ENCODE assay signal across 10 cellular contexts in the genomic region with DNA sequence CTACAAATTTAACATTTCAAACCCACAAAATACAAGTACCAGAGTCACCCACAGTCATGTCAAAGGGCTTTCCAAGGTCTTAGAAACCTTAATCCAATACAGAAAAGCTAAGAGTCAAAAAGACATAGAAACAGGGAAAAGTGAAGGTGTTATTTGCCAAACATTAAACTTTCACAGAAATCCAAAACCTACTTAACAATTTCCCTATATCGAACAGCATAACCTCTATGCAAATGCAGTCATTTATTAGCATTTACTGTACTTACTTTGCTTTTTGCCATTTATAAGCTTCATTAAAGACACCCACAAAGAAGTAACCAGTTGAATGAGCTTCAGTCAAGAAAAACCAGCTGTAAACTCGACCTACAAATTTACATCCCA. TPM values are rescaled to one million over a fixed set of nuclear protein-coding genes. Genes with fewer than 3 reads are reported as not detected.
DNase-seq lines count a peak whose midpoint lies in the region; ATAC-seq, FAIRE-seq and TF ChIP-seq lines count a peak whose summit lies in the region.
"Had no signal": no experiment of that assay in that cellular context is flagged by ENCODE, and none has a peak within 500 bp of the region (broad histone marks: within the 10 kb centered on the region; RNA-seq: fewer than 3 reads in every experiment).

No MANE protein-coding gene starts in this region.

- H3K23ac ChIP-seq in H1 (ENCODE audit: insufficient read length), result no peak overlapping the region

- peaks cover 15% of the 10 kb centered on the region for H3F3A ChIP-seq in neural progenitor cell (ENCODE audit: low read depth)

- no peak overlapping the region for H2BK5ac ChIP-seq in H1 (ENCODE audit: low read depth, low read length)

- CTCF ChIA-PET in H1 (lab: Charles Lee; ENCODE audit: partially characterized antibody), result interaction anchor here (0.6 to 2.6 kb wide), 12 partner anchors 13 to 426 kb away, joined by 3 to 8 read pairs (median 3); a partner anchor contains a TSS

- DNase-seq in AG09309 (ENCODE audit: low read depth) (no peak), H1 (ENCODE audit: low read depth in 1 of 2, low spot score in 2 of 2) (no peak), neural progenitor cell (ENCODE audit: low spot score) (no peak), NCI-H1417 (lab: John Stamatoyannopoulos, UW) (no peak), chondrocyte (ENCODE audit: low spot score) (no peak)
- no peak for DNase-seq in NK-92 treated with Interleukin-12 subunit alpha and Interleukin-12 subunit beta, amount 100 ng/mL, for 24 hours (lab: John Stamatoyannopoulos, UW)

- POLR2A ChIA-PET in H1 (lab: Charles Lee; ENCODE audit: partially characterized antibody), result interaction anchor here (0.6 to 5.7 kb wide), 34 partner anchors 8 to 1261 kb away, joined by 3 to 79 read pairs (median 4); a partner anchor contains a TSS

- peak overlapping the region; percentile 62 for H3K4me3 ChIP-seq in AG09309 (ENCODE audit: control insufficient read depth, low read depth, low read length)
- peak overlapping the region; percentile 84 to 93 (median 90) for H3K4me3 ChIP-seq in H1 (ENCODE audit: extremely low read depth in 1 of 4, insufficient read depth in 2 of 4, low read depth in 3 of 4, low read length in 4 of 4)
- H3K4me3 ChIP-seq in neural progenitor cell, result peak overlapping the region; percentile 71

- H3K9me3 ChIP-seq in H1 (ENCODE audit: insufficient read depth in 2 of 2, low read depth in 1 of 2, low read length in 1 of 2) (no peaks in the 10 kb centered on the region), neural progenitor cell (ENCODE audit: low read depth) (no peaks in the 10 kb centered on the region)

- TF ChIP-seq CTCF in AG09309 (IDR thresholded peaks at IDR 0.05; ENCODE audit: control insufficient read depth, insufficient read depth, low read depth, low read length, missing control alignments), result no peak
- TF ChIP-seq CTCF in H1 (IDR thresholded peaks at IDR 0.05; ENCODE audit: control extremely low read depth in 1 of 3, insufficient read depth in 1 of 3, low read depth in 1 of 3, low read length in 3 of 3), result no peak
- no peak for TF ChIP-seq CTCF in neural progenitor cell (IDR thresholded peaks at IDR 0.05)
- TF ChIP-seq CTCF in chondrocyte (IDR thresholded peaks at IDR 0.05), result no peak

- no peak for TF ChIP-seq RAD21 in Ishikawa (IDR thresholded peaks at IDR 0.05; ENCODE audit: low read depth)
- no peak for TF ChIP-seq RAD21 in H1 (IDR thresholded peaks at IDR 0.05 in 1 of 2, conservative IDR thresholded peaks at IDR 0.05 in 1 of 2; ENCODE audit: low read depth in 2 of 2, low read length in 2 of 2)

- no peak for TF ChIP-seq POLR2A in H1 (IDR thresholded peaks at IDR 0.05; ENCODE audit: control extremely low read depth in 1 of 2, low read depth in 2 of 2, low read length in 2 of 2)

- H3K36me3 Mint-ChIP-seq in neural progenitor cell (peaks cover 9% of the 10 kb centered on the region), chondrocyte (ENCODE audit: low read depth) (no peaks in the 10 kb centered on the region)
- H3K36me3 Mint-ChIP-seq: IgD-negative memory B cell had no signal

- H4K20me1 ChIP-seq in H1 (replicated peaks in 1 of 2; ENCODE audit: control insufficient read depth in 1 of 2, insufficient read depth in 2 of 2, low read length in 2 of 2), result peaks cover 0 to 6% of the 10 kb centered on the region in 2 experiments
- H4K20me1 ChIP-seq in neural progenitor cell (ENCODE audit: low read depth), result peaks cover 8% of the 10 kb centered on the region

- H3K79me1 ChIP-seq in H1 (ENCODE audit: low read depth, low read length), result peaks cover 3% of the 10 kb centered on the region

- no peak overlapping the region for H4K5ac ChIP-seq in H1 (ENCODE audit: insufficient read length, low read depth, low read length)

- peaks cover 38 to 60% of the 10 kb centered on the region in 2 experiments for H3K79me2 ChIP-seq in H1 (ENCODE audit: control insufficient read depth in 1 of 2, insufficient read depth in 2 of 2, low read length in 2 of 2)
- H3K79me2 ChIP-seq in neural progenitor cell (ENCODE audit: low read depth), result peaks cover 59% of the 10 kb centered on the region

- H3K27me3 Mint-ChIP-seq in neural progenitor cell (ENCODE audit: insufficient read depth, low read depth) (peaks cover 2% of the 10 kb centered on the region), chondrocyte (ENCODE audit: low read depth) (no peaks in the 10 kb centered on the region)
- H3K27me3 Mint-ChIP-seq: IgD-negative memory B cell had no signal

- no peak overlapping the region for H3K14ac ChIP-seq in H1 (ENCODE audit: insufficient read length)

- H2AK5ac ChIP-seq in H1 (ENCODE audit: low read depth, low read length), result no peak overlapping the region

- H3K4me1 ChIP-seq in H1 (replicated peaks in 1 of 4; ENCODE audit: control insufficient read depth in 3 of 4, insufficient read depth in 4 of 4, low read length in 3 of 4), result peaks cover 2 to 13% (median 10%) of the 10 kb centered on the region in 4 experiments; a peak in 6 of 7 replicates
- H3K4me1 ChIP-seq in neural progenitor cell, result peaks cover 29% of the 10 kb centered on the region

- peaks cover 5% of the 10 kb centered on the region; the same call in 1 of the 2 replicates for H3K23me2 ChIP-seq in H1 (ENCODE audit: low read depth, low read length)

- H3K4ac ChIP-seq in H1 (replicated peaks; ENCODE audit: insufficient read length, low read depth, low read length), result no peak overlapping the region

- H3K9me3 Mint-ChIP-seq in neural progenitor cell (no peaks in the 10 kb centered on the region), chondrocyte (ENCODE audit: low read depth) (no peaks in the 10 kb centered on the region)
- H3K9me3 Mint-ChIP-seq: IgD-negative memory B cell had no signal

- H3K4me3 Mint-ChIP-seq in neural progenitor cell, result no peak overlapping the region
- H3K4me3 Mint-ChIP-seq in chondrocyte (ENCODE audit: unreplicated experiment), result no peak overlapping the region
- H3K4me3 Mint-ChIP-seq: activated naive CD8-positive, alpha-beta T cell; IgD-negative memory B cell had no signal

- H2BK15ac ChIP-seq in H1 (ENCODE audit: low read length), result no peak overlapping the region

- H3K4me1 Mint-ChIP-seq in neural progenitor cell (peaks cover 39% of the 10 kb centered on the region), chondrocyte (ENCODE audit: low read depth) (peaks cover 28% of the 10 kb centered on the region)

- 0 out of 2 replicates have a peak overlapping the region, but pooled peaks have one; percentile 53 for H3K18ac ChIP-seq in H1 (ENCODE audit: extremely low read depth, low read length)

- H3K27ac ChIP-seq in H1 (ENCODE audit: low read depth, low read length), result peak overlapping the region; percentile 11; the same call in 1 of the 2 replicates
- peak overlapping the region; percentile 55 for H3K27ac ChIP-seq in neural progenitor cell

- no peak for FAIRE-seq in H1 (lab: Jason Lieb, UNC)

- TF ChIP-seq EP300 in Ishikawa (IDR thresholded peaks at IDR 0.05; ENCODE audit: borderline replicate concordance) (no peak), H1 (IDR thresholded peaks at IDR 0.05; ENCODE audit: borderline replicate concordance in 1 of 2, low read depth in 2 of 2, low read length in 2 of 2) (no peak)

- H3K9ac ChIP-seq in H1 (replicated peaks in 1 of 4; ENCODE audit: extremely low read depth in 1 of 4, low read depth in 3 of 4, low read length in 3 of 4), result peak overlapping the region; percentile 9 to 62 (median 32); a peak in 3 of 7 replicates
- H3K9ac ChIP-seq in neural progenitor cell, result peak overlapping the region; percentile 49

- no peak overlapping the region for H2BK12ac ChIP-seq in H1 (ENCODE audit: low read depth, low read length)

- H4K91ac ChIP-seq in H1 (replicated peaks; ENCODE audit: insufficient read length, low read length), result no peak overlapping the region

- H2AFZ ChIP-seq in H1 (ENCODE audit: low read length) (0 out of 2 replicates have a peak overlapping the region, but pooled peaks have one; percentile 14), neural progenitor cell (replicated peaks) (peak overlapping the region; percentile 45)

- ATAC-seq in GM19324 (IDR thresholded peaks at IDR 0.05; ENCODE audit: low FRiP score, unreplicated experiment), result no peak

- no peak overlapping the region for H2BK120ac ChIP-seq in H1 (replicated peaks; ENCODE audit: low read depth, low read length)

- H3K27me3 ChIP-seq in H1 (replicated peaks in 1 of 4; ENCODE audit: control insufficient read depth in 3 of 4, extremely low read depth in 1 of 4, insufficient read depth in 3 of 4, low read length in 3 of 4) (no peaks in the 10 kb centered on the region), neural progenitor cell (no peaks in the 10 kb centered on the region)

- WGBS in H1 (ENCODE audit: extremely low coverage in 1 of 2, insufficient coverage in 1 of 2, insufficient read length in 1 of 2, insufficient replicate concordance in 2 of 2, low coverage in 1 of 2, low lambda C conversion rate in 2 of 2, missing lambda C conversion rate in 1 of 2), 2 experiments, result 0% methylated on average over 2 of the region's 2 CpGs; no CpG with 5 or more reads in 1 of the 2 experiments

- no peak overlapping the region for H4K8ac ChIP-seq in H1 (ENCODE audit: extremely low read depth, insufficient read depth, low read length)

- H3K56ac ChIP-seq in H1 (replicated peaks; ENCODE audit: insufficient read length, low read depth, low read length), result no peak overlapping the region

- H2BK20ac ChIP-seq in H1 (ENCODE audit: low read length), result no peak overlapping the region

- H3K27ac Mint-ChIP-seq in neural progenitor cell (no peak overlapping the region), chondrocyte (ENCODE audit: unreplicated experiment) (no peak overlapping the region)
- H3K27ac Mint-ChIP-seq: activated naive CD8-positive, alpha-beta T cell; IgD-negative memory B cell had no signal

- H3K4me2 ChIP-seq in H1 (ENCODE audit: insufficient read depth in 1 of 2, low read depth in 2 of 2, low read length in 2 of 2) (peak overlapping the region; percentile 87 to 91), neural progenitor cell (peak overlapping the region; percentile 85)

- no peaks in the 10 kb centered on the region; a peak in 2 of 8 replicates for H3K36me3 ChIP-seq in H1 (ENCODE audit: control insufficient read depth in 2 of 4, insufficient read depth in 4 of 4, low read length in 3 of 4)
- H3K36me3 ChIP-seq in neural progenitor cell, result no peaks in the 10 kb centered on the region

RNA-seq across cellular contexts. Expression of a gene that starts 1.6 kb away (rescaled TPM):
- 39.1 and 40.4 TPM in 2 replicates for total RNA-seq in H1 (2021; fragmentation: NEBNext Ultra II Directional; extraction: Animal tissue kit (Norgen Biotek cat#: 25700))
- polyA plus RNA-seq in H1 (2011; rRNA removed), result 11.3 and 18.5 TPM in 2 replicates
- polyA plus RNA-seq in H1 (2011; cell fraction: cytosol; rRNA removed), result 18.1 TPM
- 12.0 TPM for polyA plus RNA-seq in H1 (2011; cell fraction: nucleus; rRNA removed)
- polyA plus RNA-seq in H1 (2012, experiment 1 of 2), result 24.6 to 36.4 TPM (median 26.5 TPM) in 4 replicates
- polyA plus RNA-seq in H1 (2012, experiment 2 of 2), result 5.1 TPM
- polyA plus RNA-seq in H1 (2013, experiment 1 of 2), result 22.6 TPM
- polyA plus RNA-seq in H1 (2013, experiment 2 of 2), result 22.8 TPM
- polyA minus RNA-seq in H1 (2011; rRNA and poly(A)+ RNA removed), result 51.7 and 58.1 TPM in 2 replicates
- 15.3 TPM for polyA minus RNA-seq in H1 (2011; cell fraction: cytosol; rRNA and poly(A)+ RNA removed)
- polyA minus RNA-seq in H1 (2011; cell fraction: nucleus; rRNA and poly(A)+ RNA removed), result 33.0 TPM
- 38.0 and 49.0 TPM in 2 replicates for total RNA-seq in neural progenitor cell (ENCODE audit: low replicate concordance)
- 6.3 to 13.9 TPM (median 7.6 TPM) in 3 replicates for total RNA-seq in chondrocyte

RNA-seq across cellular contexts. Expression of a gene that starts 58.0 kb away (rescaled TPM):
- 70.8 and 72.0 TPM in 2 replicates for total RNA-seq in H1 (2021; fragmentation: NEBNext Ultra II Directional; extraction: Animal tissue kit (Norgen Biotek cat#: 25700))
- 2.7 and 4.5 TPM in 2 replicates for polyA plus RNA-seq in H1 (2011; rRNA removed)
- 8.0 TPM for polyA plus RNA-seq in H1 (2011; cell fraction: cytosol; rRNA removed)
- polyA plus RNA-seq in H1 (2011; cell fraction: nucleus; rRNA removed), result 1.7 TPM
- polyA plus RNA-seq in H1 (2012, experiment 1 of 2), result 11.8 to 35.8 TPM (median 18.6 TPM) in 4 replicates
- polyA plus RNA-seq in H1 (2012, experiment 2 of 2), result 1.00 TPM
- polyA plus RNA-seq in H1 (2013, experiment 1 of 2), result 38.6 TPM
- polyA plus RNA-seq in H1 (2013, experiment 2 of 2), result 36.9 TPM
- 28.4 and 42.7 TPM in 2 replicates for polyA minus RNA-seq in H1 (2011; rRNA and poly(A)+ RNA removed)
- polyA minus RNA-seq in H1 (2011; cell fraction: cytosol; rRNA and poly(A)+ RNA removed), result 7.3 TPM
- polyA minus RNA-seq in H1 (2011; cell fraction: nucleus; rRNA and poly(A)+ RNA removed), result 23.9 TPM
- 44.2 and 71.5 TPM in 2 replicates for total RNA-seq in neural progenitor cell (ENCODE audit: low replicate concordance)
- 6.6 to 10.1 TPM (median 7.2 TPM) in 3 replicates for total RNA-seq in chondrocyte
